In the genomic region with DNA sequence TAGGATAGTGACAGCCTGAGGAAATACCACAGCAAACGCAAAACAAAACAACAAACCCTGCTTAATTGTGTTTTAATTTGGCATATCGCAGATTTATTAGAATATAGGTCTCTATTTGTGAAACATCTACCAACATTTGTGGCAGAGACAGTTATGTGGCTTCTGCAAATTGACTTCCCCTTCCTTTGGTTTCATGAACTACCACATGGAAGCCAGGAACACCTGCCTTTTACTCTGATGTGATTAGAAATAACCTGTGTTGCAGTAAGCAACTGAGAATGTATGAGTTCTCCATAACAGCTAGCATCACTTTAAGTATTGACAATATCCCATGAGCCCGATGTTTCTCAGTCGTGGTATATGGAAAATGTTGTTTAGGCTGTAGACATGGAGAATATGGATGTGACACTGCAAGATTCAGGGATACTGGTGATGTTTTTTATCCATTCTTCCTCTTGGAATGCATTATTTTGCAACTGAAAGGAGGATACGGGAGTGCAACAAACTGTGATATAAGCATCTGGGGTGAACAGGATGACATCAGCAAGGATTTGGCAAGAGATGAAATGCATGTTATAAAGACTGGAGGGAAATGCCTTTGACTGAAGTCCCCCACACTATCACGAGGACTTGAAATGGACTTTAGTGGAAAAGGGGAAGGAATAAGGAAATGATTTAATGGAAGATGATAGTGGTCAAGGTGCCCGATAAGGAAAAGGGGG, we compare ENCODE assay signal across 15 cellular contexts.
DNase-seq lines count a peak whose midpoint lies in the region; ATAC-seq and TF ChIP-seq lines count a peak whose summit lies in the region.
"Had no signal": no experiment of that assay in that cellular context is flagged by ENCODE, and none has a peak within 500 bp of the region (broad histone marks: within the 10 kb centered on the region; RNA-seq: fewer than 3 reads in every experiment).

No MANE protein-coding gene starts in this region.

- no peak overlapping the region for H3K27ac ChIP-seq in IMR-90 (ENCODE audit: insufficient read depth, low read length)
- H3K27ac ChIP-seq: ovary had no signal

- POLR2A ChIA-PET in IMR-90 (lab: Charles Lee; ENCODE audit: unreplicated experiment): no interaction called here

- DNase-seq in CD14-positive monocyte (ENCODE audit: low spot score) (no peak), IMR-90 (peak; percentile 72), amniotic epithelial cell (ENCODE audit: low read depth) (peak; percentile 83), memory B cell (ENCODE audit: low spot score in 2 of 2) (no peak), NCI-H345 treated with DMSO at 0.1 percent for 48 hours (lab: John Stamatoyannopoulos, UW; ENCODE audit: unreplicated experiment) (no peak), occipital lobe (lab: John Stamatoyannopoulos, UW) (no peak), HK-2 (ENCODE audit: unreplicated experiment) (no peak)
- DNase-seq: activated effector memory CD4-positive, alpha-beta T cell treated with anti-CD3 and anti-CD28 coated beads, Interleukin-2, amount 50 U/mL, for 16 hours; glutamatergic neuron; midbrain; NCI-H1092; ovary; stimulated activated CD4-positive, alpha-beta T cell treated with anti-CD3 and anti-CD28 coated beads, Interleukin-4, amount 100 ng/mL, for 4 hours had no signal

- H3K9me1 ChIP-seq in IMR-90 (ENCODE audit: insufficient read depth, low read length): no peaks in the 10 kb centered on the region

- no peak for TF ChIP-seq POLR2A in IMR-90 (IDR thresholded peaks at IDR 0.05; ENCODE audit: low read depth, low read length)

- H2BK120ac ChIP-seq in IMR-90 (ENCODE audit: low read depth, low read length): no peak overlapping the region

- WGBS in IMR-90 (ENCODE audit: extremely low coverage in 2 of 2, insufficient read length in 1 of 2), 2 experiments: 40 to 100% methylated on average over 1 of the region's 7 CpGs

- TF ChIP-seq RAD21 in IMR-90 (IDR thresholded peaks at IDR 0.05; ENCODE audit: low read length): no peak

- no peak overlapping the region for H4K5ac ChIP-seq in IMR-90 (ENCODE audit: low read depth, low read length)

- H3K36me3 ChIP-seq in IMR-90 (ENCODE audit: control insufficient read depth, insufficient read depth, low read length): no peaks in the 10 kb centered on the region
- H3K36me3 ChIP-seq: ovary had no signal

- H4K91ac ChIP-seq in IMR-90 (ENCODE audit: insufficient read depth, low read depth, low read length): no peak overlapping the region

- TF ChIP-seq CTCF in CD14-positive monocyte (IDR thresholded peaks at IDR 0.05) (no peak), IMR-90 (conservative IDR thresholded peaks at IDR 0.05; ENCODE audit: low read depth, low read length) (no peak)

- H3K9me3 ChIP-seq in IMR-90 (ENCODE audit: control insufficient read depth, insufficient read depth, low read length): no peaks in the 10 kb centered on the region
- H3K9me3 ChIP-seq: ovary had no signal

- ATAC-seq in IMR-90 (ENCODE audit: low read depth) (peak; percentile 48), memory B cell (ENCODE audit: low read depth) (peak; percentile 67), HG02623 (IDR thresholded peaks at IDR 0.05; ENCODE audit: unreplicated experiment) (no peak)

- H3K4me1 Mint-ChIP-seq in CD14-positive monocyte: peaks cover 58% of the 10 kb centered on the region
- H3K4me1 Mint-ChIP-seq in memory B cell: peaks cover 10% of the 10 kb centered on the region

- H2BK5ac ChIP-seq in IMR-90 (ENCODE audit: low read depth, low read length, poor library complexity, severe bottlenecking): no peak overlapping the region

- H2BK15ac ChIP-seq in IMR-90 (ENCODE audit: low read depth, low read length): no peak overlapping the region

- no peak overlapping the region for H4K8ac ChIP-seq in IMR-90 (ENCODE audit: low read depth in 2 of 2, low read length in 2 of 2)

- H2AFZ ChIP-seq in IMR-90 (replicated peaks; ENCODE audit: low read length, poor library complexity): no peak overlapping the region

- H3K36me3 Mint-ChIP-seq in CD14-positive monocyte: peaks cover 0 to 3% of the 10 kb centered on the region in 2 donors
- peaks cover 2% of the 10 kb centered on the region for H3K36me3 Mint-ChIP-seq in memory B cell
- H3K36me3 Mint-ChIP-seq: brain had no signal

- peak overlapping the region in 6 of 7 donors; percentile 77 to 96 (median 90) for H3K27ac Mint-ChIP-seq in CD14-positive monocyte
- H3K27ac Mint-ChIP-seq in memory B cell: no peak overlapping the region
- H3K27ac Mint-ChIP-seq: brain had no signal

- no peaks in the 10 kb centered on the region for H4K20me1 ChIP-seq in IMR-90 (ENCODE audit: insufficient read depth, low read length)

- CTCF ChIA-PET in IMR-90 (lab: Yijun Ruan, JAX): no interaction called here

- no peak overlapping the region for H3K18ac ChIP-seq in IMR-90 (ENCODE audit: low read depth, low read length)

- H2BK20ac ChIP-seq in IMR-90 (ENCODE audit: low read depth, low read length): peak overlapping the region; percentile 18; the same call in 1 of the 2 replicates

- peaks cover 7% of the 10 kb centered on the region for H3K4me1 ChIP-seq in IMR-90 (ENCODE audit: control insufficient read depth, insufficient read depth, low read length)

- H3K4me2 ChIP-seq in IMR-90 (ENCODE audit: low read depth, low read length): no peak overlapping the region

- no peak overlapping the region; the same call in 1 of the 2 replicates for H3K14ac ChIP-seq in IMR-90 (replicated peaks; ENCODE audit: low read depth, low read length)

- no peaks in the 10 kb centered on the region for H3K79me1 ChIP-seq in IMR-90 (ENCODE audit: low read depth in 1 of 2, low read length in 2 of 2)

- no peak overlapping the region for H3K9ac ChIP-seq in IMR-90 (ENCODE audit: low read depth, low read length)

- in situ Hi-C loops in IMR-90 (cut with MboI; ENCODE audit: low sequenced_read_pairs): no loop called here

- H2AK9ac ChIP-seq in IMR-90 (replicated peaks; ENCODE audit: low read depth, low read length, poor library complexity): no peak overlapping the region

- H2AK5ac ChIP-seq in IMR-90 (ENCODE audit: low read depth, low read length): no peak overlapping the region

- no peak overlapping the region for H3K56ac ChIP-seq in IMR-90 (ENCODE audit: extremely low read depth, insufficient read depth, low read length)

- H3K27me3 ChIP-seq in IMR-90 (ENCODE audit: control insufficient read depth, insufficient read depth, low read length): no peaks in the 10 kb centered on the region
- H3K27me3 ChIP-seq: ovary had no signal

- H3K27me3 Mint-ChIP-seq in CD14-positive monocyte (ENCODE audit: low read depth in 3 of 3) (no peaks in the 10 kb centered on the region), memory B cell (no peaks in the 10 kb centered on the region)

- intact Hi-C loops in CD14-positive monocyte (cut with micrococcal nuclease) (loop anchor here in 1 of 2 donors (2.0 kb wide), 1 partner anchor 39 kb away; no protein-coding TSS in a partner anchor), IMR-90 (cut with micrococcal nuclease) (no loop called here)

- H3K4me3 Mint-ChIP-seq in CD14-positive monocyte (no peak overlapping the region), memory B cell (no peak overlapping the region)
- H3K4me3 Mint-ChIP-seq: brain had no signal

- no peak overlapping the region for H3K4ac ChIP-seq in IMR-90 (ENCODE audit: low read depth, low read length)

- H3K4me3 ChIP-seq in IMR-90 (ENCODE audit: insufficient read depth, low read depth, low read length): no peak overlapping the region
- H3K4me3 ChIP-seq: ovary had no signal

- H3K23ac ChIP-seq in IMR-90 (ENCODE audit: low read depth, low read length): no peak overlapping the region

- H3K9me3 Mint-ChIP-seq in CD14-positive monocyte (peaks cover 0 to 3% (median 0%) of the 10 kb centered on the region in 7 donors), memory B cell (no peaks in the 10 kb centered on the region)
- H3K9me3 Mint-ChIP-seq: brain had no signal

- no TSS peak for BruUV-seq in IMR-90 (replicated peaks; lab: Mats Ljungman, UMichigan)

- dilution Hi-C loops in IMR-90 (cut with HindIII; ENCODE audit: low sequenced_read_pairs, unreplicated experiment): no loop called here

TF ChIP-seq in IMR-90, 13 proteins besides CTCF, POLR2A, EP300 and RAD21:
- TF ChIP-seq MXI1 (IDR thresholded peaks at IDR 0.05; ENCODE audit: borderline replicate concordance, low read depth, low read length): no peak
- TF ChIP-seq, protein P1, sequence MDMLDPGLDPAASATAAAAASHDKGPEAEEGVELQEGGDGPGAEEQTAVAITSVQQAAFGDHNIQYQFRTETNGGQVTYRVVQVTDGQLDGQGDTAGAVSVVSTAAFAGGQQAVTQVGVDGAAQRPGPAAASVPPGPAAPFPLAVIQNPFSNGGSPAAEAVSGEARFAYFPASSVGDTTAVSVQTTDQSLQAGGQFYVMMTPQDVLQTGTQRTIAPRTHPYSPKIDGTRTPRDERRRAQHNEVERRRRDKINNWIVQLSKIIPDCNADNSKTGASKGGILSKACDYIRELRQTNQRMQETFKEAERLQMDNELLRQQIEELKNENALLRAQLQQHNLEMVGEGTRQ (IDR thresholded peaks at IDR 0.05; ENCODE audit: low read depth, low read length): no peak
- TF ChIP-seq SMC3 (IDR thresholded peaks at IDR 0.05; ENCODE audit: low read depth, low read length): no peak
- peak; percentile 71 for TF ChIP-seq CEBPB (IDR thresholded peaks at IDR 0.05; ENCODE audit: low read depth, low read length)
- TF ChIP-seq RCOR1 (IDR thresholded peaks at IDR 0.05; ENCODE audit: insufficient replicate concordance, low read length): no peak
- TF ChIP-seq FOS (IDR thresholded peaks at IDR 0.05; ENCODE audit: low read depth, low read length): no peak
- no peak for TF ChIP-seq MAZ (IDR thresholded peaks at IDR 0.05; ENCODE audit: borderline replicate concordance, low read depth, low read length)

Comparison
In these comparisons a context has a peak if more than half of its experiments do, and no peak if none do; other contexts are left out.
1. DNase-seq: peak in IMR-90 (single experiment) and amniotic epithelial cell (single experiment); none in CD14-positive monocyte (single experiment), memory B cell (0 of 2), NCI-H345 treated with DMSO at 0.1 percent for 48 hours (single experiment), occipital lobe (single experiment) and HK-2 (single experiment).